Comparison of ENCODE assay signal across 12 cellular contexts in the genomic region with DNA sequence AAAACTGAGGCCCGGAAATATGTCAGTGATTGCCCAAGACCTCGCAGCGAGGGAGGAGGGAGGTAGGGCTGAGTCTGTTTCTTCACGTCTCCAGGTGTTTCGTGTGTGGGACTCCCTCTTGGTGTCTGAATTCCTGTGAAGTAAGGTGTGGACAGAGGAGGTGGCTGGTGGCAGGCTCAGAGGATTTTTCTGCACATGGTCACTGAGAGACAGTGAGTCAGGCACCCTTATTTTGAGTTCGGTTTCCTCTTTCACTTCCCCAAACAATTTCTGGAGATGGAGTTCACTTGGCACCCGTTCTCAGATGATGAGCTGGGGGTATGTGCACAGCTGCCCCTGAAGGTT. TPM values are rescaled to one million over a fixed set of nuclear protein-coding genes. Genes with fewer than 3 reads are reported as not detected.
DNase-seq lines count a peak whose midpoint lies in the region; ATAC-seq and TF ChIP-seq lines count a peak whose summit lies in the region.
"Had no signal": no experiment of that assay in that cellular context is flagged by ENCODE, and none has a peak within 500 bp of the region (broad histone marks: within the 10 kb centered on the region; RNA-seq: fewer than 3 reads in every experiment).

No MANE protein-coding gene starts in this region.

- DNase-seq in MV-4-11 (lab: John Stamatoyannopoulos, UW) (peak; percentile 92), globus pallidus (ENCODE audit: low spot score) (peak; percentile 41), Caco-2 (no peak), NCI-H2107 (lab: John Stamatoyannopoulos, UW) (no peak), H7 (no peak), gastrocnemius medialis (no peak)
- DNase-seq: NCI-H524 had no signal

- peak overlapping the region in 9 of 11 experiments; percentile 27 to 63 (median 41); a peak in 17 of 22 replicates for H3K27ac ChIP-seq in BLaER1 treated with 17β-estradiol and CSF1 and Interleukin-3, amounts not matched to agents 10 nM and 100 nM
- no peak overlapping the region for H3K27ac ChIP-seq in gastrocnemius medialis
- H3K27ac ChIP-seq: gastroesophageal sphincter, HL-60 had no signal

- no peak overlapping the region for H3K27ac Mint-ChIP-seq in Caco-2 (ENCODE audit: unreplicated experiment)
- H3K27ac Mint-ChIP-seq: natural killer cell treated with Interleukin-12 subunit alpha and Interleukin-12 subunit beta and Interleukin-15 and Interleukin-18, amount 100 ng/mL, for 72 hours had no signal

- TF ChIP-seq CTCF in Caco-2 (IDR thresholded peaks at IDR 0.05; ENCODE audit: insufficient read depth in 1 of 2, low read depth in 1 of 2, low read length in 1 of 2, severe bottlenecking in 1 of 2, unreplicated experiment in 1 of 2): no peak
- TF ChIP-seq CTCF in gastrocnemius medialis (IDR thresholded peaks at IDR 0.05 in 4 of 5, conservative IDR thresholded peaks at IDR 0.05 in 1 of 5): no peak

- no peaks in the 10 kb centered on the region for H3K36me3 ChIP-seq in BLaER1 treated with 17β-estradiol and CSF1 and Interleukin-3, amounts not matched to agents 10 nM and 100 nM
- no peaks in the 10 kb centered on the region for H3K36me3 ChIP-seq in Caco-2 (ENCODE audit: control insufficient read depth, insufficient read depth, low read length)
- no peaks in the 10 kb centered on the region for H3K36me3 ChIP-seq in H7 (replicated peaks; ENCODE audit: control insufficient read depth, insufficient read depth, low read length)
- H3K36me3 ChIP-seq in gastrocnemius medialis: no peaks in the 10 kb centered on the region
- H3K36me3 ChIP-seq: gastroesophageal sphincter had no signal

- no peaks in the 10 kb centered on the region for H3K36me3 Mint-ChIP-seq in Caco-2 (ENCODE audit: insufficient read depth, unreplicated experiment)
- H3K36me3 Mint-ChIP-seq: natural killer cell treated with Interleukin-12 subunit alpha and Interleukin-12 subunit beta and Interleukin-15 and Interleukin-18, amount 100 ng/mL, for 72 hours had no signal

- H3K9ac ChIP-seq in BLaER1 treated with 17β-estradiol and CSF1 and Interleukin-3, amounts not matched to agents 10 nM and 100 nM: peak overlapping the region in 1 of 11 experiments; percentile 42; a peak in 3 of 22 replicates

- no peak overlapping the region for H3K4me3 Mint-ChIP-seq in Caco-2 (ENCODE audit: unreplicated experiment)
- H3K4me3 Mint-ChIP-seq: natural killer cell treated with Interleukin-12 subunit alpha and Interleukin-12 subunit beta and Interleukin-15 and Interleukin-18, amount 100 ng/mL, for 72 hours had no signal

- POLR2A ChIA-PET in Caco-2 (lab: Charles Lee): no interaction called here

- ATAC-seq in GM21526 (IDR thresholded peaks at IDR 0.05; ENCODE audit: low FRiP score, unreplicated experiment) (peak; percentile 59), gastrocnemius medialis (no peak)
- ATAC-seq: gastroesophageal sphincter; natural killer cell treated with Interleukin-12 subunit alpha and Interleukin-12 subunit beta and Interleukin-15 and Interleukin-18, amount 100 ng/mL, for 72 hours had no signal

- H3K9me3 ChIP-seq in BLaER1 treated with 17β-estradiol and CSF1 and Interleukin-3, amounts not matched to agents 10 nM and 100 nM (replicated peaks in 1 of 11): no peaks in the 10 kb centered on the region
- H3K9me3 ChIP-seq in Caco-2 (no peaks in the 10 kb centered on the region), gastrocnemius medialis (no peaks in the 10 kb centered on the region)
- H3K9me3 ChIP-seq: gastroesophageal sphincter had no signal

- H3K27me3 ChIP-seq in BLaER1 treated with 17β-estradiol and CSF1 and Interleukin-3, amounts not matched to agents 10 nM and 100 nM: no peaks in the 10 kb centered on the region
- H3K27me3 ChIP-seq in Caco-2 (replicated peaks; ENCODE audit: control insufficient read depth, insufficient read depth, low read length): no peaks in the 10 kb centered on the region
- H3K27me3 ChIP-seq in H7 (ENCODE audit: control insufficient read depth, insufficient read depth, low read length): no peaks in the 10 kb centered on the region
- H3K27me3 ChIP-seq in gastrocnemius medialis: no peaks in the 10 kb centered on the region

- intact Hi-C loops in Caco-2 (cut with micrococcal nuclease; ENCODE audit: unreplicated experiment): no loop called here
- intact Hi-C loops in gastrocnemius medialis (cut with DNase I; ENCODE audit: low total_unique reads): no loop called here

- peak overlapping the region; percentile 62 to 84 (median 72) for H3K4me2 ChIP-seq in BLaER1 treated with 17β-estradiol and CSF1 and Interleukin-3, amounts not matched to agents 10 nM and 100 nM

- peaks cover 9% of the 10 kb centered on the region for H3K4me1 Mint-ChIP-seq in Caco-2 (ENCODE audit: low read depth, unreplicated experiment)

- H3K4me3 ChIP-seq in BLaER1 treated with 17β-estradiol and CSF1 and Interleukin-3, amounts not matched to agents 10 nM and 100 nM: no peak overlapping the region
- H3K4me3 ChIP-seq in Caco-2 (ENCODE audit: low read depth, low read length): no peak overlapping the region
- no peak overlapping the region for H3K4me3 ChIP-seq in H7 (ENCODE audit: insufficient read depth, low read depth, low read length)
- H3K4me3 ChIP-seq in gastrocnemius medialis: no peak overlapping the region
- H3K4me3 ChIP-seq: gastroesophageal sphincter had no signal

- in situ Hi-C loops in gastrocnemius medialis (cut with MboI; ENCODE audit: low sequenced_read_pairs in 4 of 4): loop anchor here in 1 of 4 donors (25.0 kb wide), 1 partner anchor 403 kb away; a partner anchor contains a TSS

- no peak for TF ChIP-seq POLR2A in gastrocnemius medialis (IDR thresholded peaks at IDR 0.05)

- CTCF ChIA-PET in Caco-2 (lab: Charles Lee): interaction anchor here (1.5 kb wide), 1 partner anchor 204 kb away, joined by 10 read pairs; a partner anchor contains a TSS

- H3K27me3 Mint-ChIP-seq in Caco-2 (ENCODE audit: insufficient read depth, unreplicated experiment): no peaks in the 10 kb centered on the region

- no TSS peak for BruUV-seq in Caco-2 (replicated peaks; lab: Mats Ljungman, UMichigan)

- peaks cover 37 to 68% (median 48%) of the 10 kb centered on the region in 10 experiments for H3K4me1 ChIP-seq in BLaER1 treated with 17β-estradiol and CSF1 and Interleukin-3, amounts not matched to agents 10 nM and 100 nM
- H3K4me1 ChIP-seq in Caco-2 (no peaks in the 10 kb centered on the region), gastrocnemius medialis (no peaks in the 10 kb centered on the region)

- H4K20me1 ChIP-seq in BLaER1 treated with 17β-estradiol and CSF1 and Interleukin-3, amounts not matched to agents 10 nM and 100 nM: no peaks in the 10 kb centered on the region

- no peaks in the 10 kb centered on the region for H3K9me3 Mint-ChIP-seq in Caco-2 (ENCODE audit: unreplicated experiment)
- H3K9me3 Mint-ChIP-seq: natural killer cell treated with Interleukin-12 subunit alpha and Interleukin-12 subunit beta and Interleukin-15 and Interleukin-18, amount 100 ng/mL, for 72 hours had no signal

RNA-seq across cellular contexts. Expression of a gene that starts 46.3 kb away (rescaled TPM):
- total RNA-seq in Caco-2 (2022): 41.7 and 44.7 TPM in 2 replicates
- total RNA-seq in H7 (2014; rRNA removed; shearing (Covaris generic)): 20.3 and 33.4 TPM in 2 replicates
- 10 to 100 TPM; 37.2 to 64.1 (median 51.2) TPM for total RNA-seq in gastrocnemius medialis

RNA-seq across cellular contexts. Expression of a gene that starts 53.8 kb away (rescaled TPM):
- 52.2 and 59.1 TPM in 2 replicates for total RNA-seq in Caco-2 (2022)
- 59.8 and 61.0 TPM in 2 replicates for total RNA-seq in H7 (2014; rRNA removed; shearing (Covaris generic))
- total RNA-seq in gastrocnemius medialis: 10 to 100 TPM in 3 of 4 donors, 1 to 10 TPM in 1; 9.5 to 19.9 (median 14.8) TPM

Comparison
In these comparisons a context has a peak if more than half of its experiments do, and no peak if none do; other contexts are left out.
1. H3K27ac ChIP-seq: peak in BLaER1 treated with 17β-estradiol and CSF1 and Interleukin-3, amounts not matched to agents 10 nM and 100 nM (9 of 11); none in gastrocnemius medialis (0 of 4).
2. DNase-seq: peak in MV-4-11 (single experiment) and globus pallidus (single experiment); none in Caco-2 (0 of 2), NCI-H2107 (single experiment), H7 (single experiment) and gastrocnemius medialis (0 of 2).